Comparison of ENCODE assay signal across 8 cellular contexts in the genomic region with DNA sequence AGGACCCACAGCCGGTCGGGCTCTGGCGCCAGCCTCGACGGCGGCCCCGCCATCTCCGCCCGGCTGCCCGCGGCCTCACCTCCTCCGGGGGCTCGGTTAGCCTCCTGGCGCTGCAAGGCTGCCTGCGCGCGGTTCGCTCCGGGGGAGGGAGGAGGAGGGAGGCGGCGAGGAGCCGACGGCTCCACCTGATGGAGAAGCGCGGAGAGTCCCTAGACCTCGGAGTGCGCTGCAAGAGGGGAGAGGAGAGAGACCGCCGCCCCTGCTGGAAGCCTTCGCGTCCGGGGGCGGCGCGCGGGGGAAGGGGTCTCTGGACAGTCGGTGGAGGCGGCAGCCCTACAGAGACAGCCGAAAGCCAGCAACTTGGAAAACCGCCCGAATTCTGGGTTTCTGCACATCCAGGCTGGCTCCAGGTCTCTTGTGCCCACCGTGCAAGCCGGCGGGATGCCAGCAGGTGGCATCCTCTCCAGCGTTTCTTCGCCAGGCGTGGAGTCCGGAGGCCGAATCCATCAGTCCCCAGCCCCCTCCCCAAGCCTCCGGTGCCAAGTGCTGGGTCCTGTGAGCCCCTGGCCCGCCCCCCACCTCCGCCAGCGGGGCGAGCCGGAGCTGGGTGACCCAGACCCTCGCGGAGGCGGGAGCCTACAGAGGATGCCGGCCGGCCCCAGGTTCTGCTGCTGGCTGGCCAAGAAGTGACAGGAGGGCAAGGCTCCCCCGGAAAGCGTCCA. TPM values are rescaled to one million over a fixed set of nuclear protein-coding genes. Genes with fewer than 3 reads are reported as not detected.
DNase-seq lines count a peak whose midpoint lies in the region; ATAC-seq and TF ChIP-seq lines count a peak whose summit lies in the region.

No MANE protein-coding gene starts in this region.

- no peak for ATAC-seq in HG02642 (IDR thresholded peaks at IDR 0.05; ENCODE audit: poor library complexity, unreplicated experiment)
- no peak for ATAC-seq in GM21367 (IDR thresholded peaks at IDR 0.05; ENCODE audit: unreplicated experiment)

- no peak overlapping the region for H3K4me3 ChIP-seq in fibroblast of mammary gland (ENCODE audit: control insufficient read depth, low read depth, low read length)
- H3K4me3 ChIP-seq in osteoblast (ENCODE audit: insufficient read depth, low read length): peak overlapping the region; percentile 69

- H3K79me2 ChIP-seq in osteoblast (ENCODE audit: insufficient read depth, low read length): peaks cover 24% of the 10 kb centered on the region

- H3K4me2 ChIP-seq in osteoblast (ENCODE audit: insufficient read depth, low read length): peak overlapping the region; percentile 83

- DNase-seq in stimulated activated CD4-positive, alpha-beta T cell treated with anti-CD3 and anti-CD28 coated beads, Interleukin-15, amount 100 ng/mL, for 24 hours: peak; percentile 28
- no peak for DNase-seq in stimulated activated CD4-positive, alpha-beta T cell treated with anti-CD3 and anti-CD28 coated beads, Interleukin-4, amount 100 ng/mL, for 1 hour
- DNase-seq in NCI-H748 treated with DMSO at 0.1 percent for 48 hours (lab: John Stamatoyannopoulos, UW) (peak; percentile 52), fibroblast of mammary gland (ENCODE audit: low read depth) (no peak), osteoblast (ENCODE audit: insufficient read length, low spot score, missing footprints) (peak; percentile 86), T-helper 1 cell (no peak)

- TF ChIP-seq CTCF in fibroblast of mammary gland (conservative IDR thresholded peaks at IDR 0.05; ENCODE audit: control insufficient read depth, insufficient read depth, low read depth, low read length): peak; percentile 19
- TF ChIP-seq CTCF in osteoblast (IDR thresholded peaks at IDR 0.05; ENCODE audit: extremely low read depth, low read depth, low read length): peak; percentile 31

- no peaks in the 10 kb centered on the region for H4K20me1 ChIP-seq in osteoblast (ENCODE audit: insufficient read depth, low read length)

- peaks cover 15% of the 10 kb centered on the region for H3K4me1 ChIP-seq in osteoblast (ENCODE audit: insufficient read depth, low read length)

- H3K27ac ChIP-seq in osteoblast (ENCODE audit: low read depth, low read length): no peak overlapping the region

- H3K27me3 ChIP-seq in osteoblast (ENCODE audit: insufficient read depth, low read length): peaks cover 3% of the 10 kb centered on the region

- no peaks in the 10 kb centered on the region for H3K36me3 ChIP-seq in osteoblast (ENCODE audit: insufficient read depth, low read length)

- H3K9me3 ChIP-seq in osteoblast (ENCODE audit: low read depth, low read length): no peaks in the 10 kb centered on the region

- H2AFZ ChIP-seq in osteoblast (ENCODE audit: low read length): peak overlapping the region; percentile 64

RNA-seq across cellular contexts. Expression of gene KIRREL3, which starts 2.9 kb away (rescaled TPM):
- 3.6 and 4.4 TPM in 2 replicates for total RNA-seq in osteoblast

Comparison
In these comparisons a context has a peak if more than half of its experiments do, and no peak if none do; other contexts are left out.
1. DNase-seq: peak in stimulated activated CD4-positive, alpha-beta T cell treated with anti-CD3 and anti-CD28 coated beads, Interleukin-15, amount 100 ng/mL, for 24 hours (single experiment), NCI-H748 treated with DMSO at 0.1 percent for 48 hours (single experiment) and osteoblast (single experiment); none in stimulated activated CD4-positive, alpha-beta T cell treated with anti-CD3 and anti-CD28 coated beads, Interleukin-4, amount 100 ng/mL, for 1 hour (single experiment), fibroblast of mammary gland (single experiment) and T-helper 1 cell (0 of 5).